ENCODE assay signal across 1 cellular context in the genomic region with DNA sequence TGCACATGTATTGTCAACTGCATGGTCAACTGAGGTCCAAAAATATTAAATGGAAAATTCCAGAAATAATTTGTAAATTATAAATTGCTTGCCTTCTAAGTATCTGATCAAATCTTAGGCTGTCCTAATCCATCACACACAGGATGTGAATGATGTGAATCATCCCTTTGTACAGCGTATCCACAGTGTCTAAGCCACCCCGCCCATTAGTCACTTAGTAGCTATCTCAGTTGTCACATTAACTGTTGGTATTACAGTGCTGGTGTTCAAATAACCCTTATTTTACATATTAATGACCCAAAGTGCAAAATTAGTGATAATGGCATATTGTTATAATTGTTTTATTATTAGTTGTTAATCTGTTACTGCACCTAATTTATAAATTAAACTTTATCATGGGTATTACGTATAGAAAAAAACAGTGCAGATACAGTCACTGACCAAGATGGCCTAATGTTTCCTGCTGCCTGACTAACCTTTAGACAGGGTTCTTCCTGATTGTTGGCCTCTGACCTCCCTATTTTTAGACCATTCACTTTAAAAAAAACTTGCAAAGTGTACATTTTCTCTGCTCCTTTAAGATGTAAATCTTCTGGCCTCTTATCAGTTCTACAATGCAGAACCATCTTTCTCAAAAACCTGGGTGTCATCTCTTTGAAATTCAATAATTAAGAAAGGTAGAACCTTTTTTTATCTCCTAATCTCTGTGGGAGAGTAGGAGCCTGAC.
TF ChIP-seq lines count a peak whose summit lies in the region.

No MANE protein-coding gene starts in this region.

TF ChIP-seq in SK-N-SH, 30 proteins besides CTCF, POLR2A, EP300 and RAD21 (continued from another document):
- TF ChIP-seq PBX3 (IDR thresholded peaks at IDR 0.05), result peak; percentile 34
